In genomic region chr7:8261711-8262695, GRCh38 we compare ENCODE assay signal across 8 cellular contexts. TPM values are rescaled to one million over a fixed set of nuclear protein-coding genes. Genes with fewer than 3 reads are reported as not detected.
DNase-seq lines count a peak whose midpoint lies in the region; ATAC-seq and TF ChIP-seq lines count a peak whose summit lies in the region.

TSS of gene ICA1 (minus strand) at chr7:8262167. CDS start at chr7:8235926, 26,241 bp downstream.

- intact Hi-C loops in activated CD4-positive, alpha-beta memory T cell treated with anti-CD3 and anti-CD28 coated beads for 36 hours (cut with micrococcal nuclease) = no loop called here
- intact Hi-C loops in esophagus squamous epithelium (cut with DNase I) = no loop called here

- CTCF ChIA-PET in activated CD4-positive, alpha-beta memory T cell treated with anti-CD3 and anti-CD28 coated beads for 36 hours (lab: Charles Lee) = interaction anchor here (0.9 to 1.2 kb wide), 2 partner anchors 11 to 26 kb away, joined by 3 read pairs; no protein-coding TSS in a partner anchor

- H3K27me3 Mint-ChIP-seq in activated CD4-positive, alpha-beta memory T cell treated with anti-CD3 and anti-CD28 coated beads for 36 hours = peaks cover 48% of the 10 kb centered on the region

- no peaks in the 10 kb centered on the region for H3K9me3 ChIP-seq in esophagus squamous epithelium
- H3K9me3 ChIP-seq in mucosa of rectum (ENCODE audit: control insufficient read depth in 2 of 2, low read length in 2 of 2) = no peaks in the 10 kb centered on the region
- no peaks in the 10 kb centered on the region for H3K9me3 ChIP-seq in thymus (ENCODE audit: control insufficient read depth)

- 0 to 10% methylated on average over 5 to 6 of the region's 109 CpGs for WGBS in esophagus squamous epithelium, 2 donors
- 2% methylated on average over 109 of the region's 109 CpGs for WGBS in thymus

- peak within 1 kb of the TSS; percentile 73 for H3K4me3 Mint-ChIP-seq in activated CD4-positive, alpha-beta memory T cell treated with anti-CD3 and anti-CD28 coated beads for 36 hours

- no peaks in the 10 kb centered on the region for H3K36me3 Mint-ChIP-seq in activated CD4-positive, alpha-beta memory T cell treated with anti-CD3 and anti-CD28 coated beads for 36 hours

- no peaks in the 10 kb centered on the region for H3K9me3 Mint-ChIP-seq in activated CD4-positive, alpha-beta memory T cell treated with anti-CD3 and anti-CD28 coated beads for 36 hours

- H3K4me1 ChIP-seq in esophagus squamous epithelium (peaks cover 0 to 22% (median 0%) of the 10 kb centered on the region in 3 donors), mucosa of rectum (ENCODE audit: control insufficient read depth in 2 of 2, insufficient read depth in 2 of 2, low read length in 2 of 2) (peaks cover 4 to 6% of the 10 kb centered on the region in 2 donors), thymus (ENCODE audit: control insufficient read depth, insufficient read depth, low read length) (peaks cover 2% of the 10 kb centered on the region)

- H3K27me3 ChIP-seq in esophagus squamous epithelium = peaks cover 0 to 33% (median 0%) of the 10 kb centered on the region in 4 donors
- peaks cover 0 to 2% of the 10 kb centered on the region in 2 donors for H3K27me3 ChIP-seq in mucosa of rectum (ENCODE audit: control insufficient read depth in 2 of 2, insufficient read depth in 2 of 2, low read length in 2 of 2)
- peaks cover 24% of the 10 kb centered on the region for H3K27me3 ChIP-seq in thymus (ENCODE audit: control insufficient read depth, insufficient read depth)

- H3K4me1 Mint-ChIP-seq in activated CD4-positive, alpha-beta memory T cell treated with anti-CD3 and anti-CD28 coated beads for 36 hours (ENCODE audit: low read depth) = peaks cover 6% of the 10 kb centered on the region

- TF ChIP-seq CTCF in esophagus squamous epithelium (IDR thresholded peaks at IDR 0.05) = no peak

- H3K36me3 ChIP-seq in esophagus squamous epithelium (no peaks in the 10 kb centered on the region), mucosa of rectum (ENCODE audit: control insufficient read depth in 2 of 2, insufficient read depth in 2 of 2, low read length in 2 of 2) (no peaks in the 10 kb centered on the region), thymus (ENCODE audit: control insufficient read depth, insufficient read depth) (no peaks in the 10 kb centered on the region)

- H3K4me3 ChIP-seq in esophagus squamous epithelium (peak within 1 kb of the TSS; percentile 60 to 90 (median 74)), mucosa of rectum (ENCODE audit: low read length in 2 of 2) (peak within 1 kb of the TSS; percentile 80 to 84), thymus (ENCODE audit: low read length) (peak within 1 kb of the TSS; percentile 66)

- peak within 1 kb of the TSS; percentile 82 to 92 for H3K9ac ChIP-seq in mucosa of rectum (ENCODE audit: low read depth in 1 of 2, low read length in 2 of 2)

- H3K27ac ChIP-seq in esophagus squamous epithelium = peak within 1 kb of the TSS; percentile 73 to 87 (median 84)
- peak within 1 kb of the TSS; percentile 85 to 91 for H3K27ac ChIP-seq in mucosa of rectum (ENCODE audit: low read depth in 2 of 2, low read length in 2 of 2)
- H3K27ac ChIP-seq in thymus (ENCODE audit: low read depth) = peak within 1 kb of the TSS; percentile 8

- POLR2A ChIA-PET in activated CD4-positive, alpha-beta memory T cell treated with anti-CD3 and anti-CD28 coated beads for 36 hours (lab: Charles Lee) = no interaction called here

- DNase-seq in NCI-H524 (lab: John Stamatoyannopoulos, UW) (peak; percentile 9 to 63), NCI-H524 treated with DMSO at 0.1 percent for 48 hours (lab: John Stamatoyannopoulos, UW) (no peak), NCI-H2107 (lab: John Stamatoyannopoulos, UW) (peak; percentile 81), esophagus squamous epithelium (lab: John Stamatoyannopoulos, UW) (no peak)
- peak; percentile 48 for DNase-seq in activated CD4-positive, alpha-beta memory T cell treated with anti-CD3 and anti-CD28 coated beads for 36 hours

- peak; percentile 54 for ATAC-seq in HG02623 (IDR thresholded peaks at IDR 0.05; ENCODE audit: unreplicated experiment)

- TF ChIP-seq POLR2A in esophagus squamous epithelium (IDR thresholded peaks at IDR 0.05) = peak in 2 of 4 donors; percentile 20 to 58

- peak within 1 kb of the TSS; percentile 16 for H3K27ac Mint-ChIP-seq in activated CD4-positive, alpha-beta memory T cell treated with anti-CD3 and anti-CD28 coated beads for 36 hours

RNA-seq across cellular contexts. Expression of gene ICA1, which starts in this region (rescaled TPM):
- total RNA-seq in activated CD4-positive, alpha-beta memory T cell treated with anti-CD3 and anti-CD28 coated beads for 36 hours = 1 to 10 TPM; 2.3 to 2.4 TPM
- 10 to 100 TPM in 1 of 4 donors, 1 to 10 TPM in 3; 5.6 to 12.6 (median 9.6) TPM for total RNA-seq in esophagus squamous epithelium
- 18.5 TPM for polyA plus RNA-seq in thymus

Comparison
In these comparisons a context has a peak if more than half of its experiments do, and no peak if none do; other contexts are left out.
1. DNase-seq: peak in NCI-H524 (2 of 2), NCI-H2107 (single experiment) and activated CD4-positive, alpha-beta memory T cell treated with anti-CD3 and anti-CD28 coated beads for 36 hours (single experiment); none in NCI-H524 treated with DMSO at 0.1 percent for 48 hours (single experiment) and esophagus squamous epithelium (single experiment).
2. H3K27ac ChIP-seq: peak in every context shown above with its lines; median percentile 88 in mucosa of rectum; 84 in esophagus squamous epithelium; 8 in thymus.
3. Peak in every context shown above with its lines, with median percentiles within 50 percentile points of each other: H3K4me3 ChIP-seq.